1 cellular context compared by ENCODE assay signal in the genomic region with DNA sequence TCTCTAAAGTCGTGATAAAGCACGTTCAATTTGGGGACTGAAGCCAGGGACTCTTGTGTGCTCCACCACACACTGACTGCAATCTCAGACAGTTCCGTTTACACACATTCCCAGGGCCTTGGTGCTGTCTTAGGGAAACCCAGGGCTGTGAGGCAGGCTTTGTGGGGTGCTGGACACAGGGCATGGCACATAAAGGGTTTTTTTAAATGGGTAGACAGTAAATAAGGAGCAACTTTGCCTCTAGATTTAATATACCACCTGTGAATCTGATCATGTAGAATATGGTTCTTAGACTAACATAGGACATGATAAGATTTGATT.
TF ChIP-seq lines count a peak whose summit lies in the region.

No MANE protein-coding gene starts in this region.

TF ChIP-seq in HepG2, 621 proteins besides CTCF, POLR2A, EP300 and RAD21:
- TF ChIP-seq NONO (IDR thresholded peaks at IDR 0.05) (no peak), NONO (CRISPR knock-in tag; conservative IDR thresholded peaks at IDR 0.05) (0 out of 2 replicates have a peak, but pooled peaks have one; percentile 26), NFKB2 (CRISPR knock-in tag; IDR thresholded peaks at IDR 0.05; ENCODE audit: borderline replicate concordance) (no peak), ZNF33B (CRISPR knock-in tag; IDR thresholded peaks at IDR 0.05) (0 out of 2 replicates have a peak, but pooled peaks have one; percentile 12)
- TF ChIP-seq, protein P1, sequence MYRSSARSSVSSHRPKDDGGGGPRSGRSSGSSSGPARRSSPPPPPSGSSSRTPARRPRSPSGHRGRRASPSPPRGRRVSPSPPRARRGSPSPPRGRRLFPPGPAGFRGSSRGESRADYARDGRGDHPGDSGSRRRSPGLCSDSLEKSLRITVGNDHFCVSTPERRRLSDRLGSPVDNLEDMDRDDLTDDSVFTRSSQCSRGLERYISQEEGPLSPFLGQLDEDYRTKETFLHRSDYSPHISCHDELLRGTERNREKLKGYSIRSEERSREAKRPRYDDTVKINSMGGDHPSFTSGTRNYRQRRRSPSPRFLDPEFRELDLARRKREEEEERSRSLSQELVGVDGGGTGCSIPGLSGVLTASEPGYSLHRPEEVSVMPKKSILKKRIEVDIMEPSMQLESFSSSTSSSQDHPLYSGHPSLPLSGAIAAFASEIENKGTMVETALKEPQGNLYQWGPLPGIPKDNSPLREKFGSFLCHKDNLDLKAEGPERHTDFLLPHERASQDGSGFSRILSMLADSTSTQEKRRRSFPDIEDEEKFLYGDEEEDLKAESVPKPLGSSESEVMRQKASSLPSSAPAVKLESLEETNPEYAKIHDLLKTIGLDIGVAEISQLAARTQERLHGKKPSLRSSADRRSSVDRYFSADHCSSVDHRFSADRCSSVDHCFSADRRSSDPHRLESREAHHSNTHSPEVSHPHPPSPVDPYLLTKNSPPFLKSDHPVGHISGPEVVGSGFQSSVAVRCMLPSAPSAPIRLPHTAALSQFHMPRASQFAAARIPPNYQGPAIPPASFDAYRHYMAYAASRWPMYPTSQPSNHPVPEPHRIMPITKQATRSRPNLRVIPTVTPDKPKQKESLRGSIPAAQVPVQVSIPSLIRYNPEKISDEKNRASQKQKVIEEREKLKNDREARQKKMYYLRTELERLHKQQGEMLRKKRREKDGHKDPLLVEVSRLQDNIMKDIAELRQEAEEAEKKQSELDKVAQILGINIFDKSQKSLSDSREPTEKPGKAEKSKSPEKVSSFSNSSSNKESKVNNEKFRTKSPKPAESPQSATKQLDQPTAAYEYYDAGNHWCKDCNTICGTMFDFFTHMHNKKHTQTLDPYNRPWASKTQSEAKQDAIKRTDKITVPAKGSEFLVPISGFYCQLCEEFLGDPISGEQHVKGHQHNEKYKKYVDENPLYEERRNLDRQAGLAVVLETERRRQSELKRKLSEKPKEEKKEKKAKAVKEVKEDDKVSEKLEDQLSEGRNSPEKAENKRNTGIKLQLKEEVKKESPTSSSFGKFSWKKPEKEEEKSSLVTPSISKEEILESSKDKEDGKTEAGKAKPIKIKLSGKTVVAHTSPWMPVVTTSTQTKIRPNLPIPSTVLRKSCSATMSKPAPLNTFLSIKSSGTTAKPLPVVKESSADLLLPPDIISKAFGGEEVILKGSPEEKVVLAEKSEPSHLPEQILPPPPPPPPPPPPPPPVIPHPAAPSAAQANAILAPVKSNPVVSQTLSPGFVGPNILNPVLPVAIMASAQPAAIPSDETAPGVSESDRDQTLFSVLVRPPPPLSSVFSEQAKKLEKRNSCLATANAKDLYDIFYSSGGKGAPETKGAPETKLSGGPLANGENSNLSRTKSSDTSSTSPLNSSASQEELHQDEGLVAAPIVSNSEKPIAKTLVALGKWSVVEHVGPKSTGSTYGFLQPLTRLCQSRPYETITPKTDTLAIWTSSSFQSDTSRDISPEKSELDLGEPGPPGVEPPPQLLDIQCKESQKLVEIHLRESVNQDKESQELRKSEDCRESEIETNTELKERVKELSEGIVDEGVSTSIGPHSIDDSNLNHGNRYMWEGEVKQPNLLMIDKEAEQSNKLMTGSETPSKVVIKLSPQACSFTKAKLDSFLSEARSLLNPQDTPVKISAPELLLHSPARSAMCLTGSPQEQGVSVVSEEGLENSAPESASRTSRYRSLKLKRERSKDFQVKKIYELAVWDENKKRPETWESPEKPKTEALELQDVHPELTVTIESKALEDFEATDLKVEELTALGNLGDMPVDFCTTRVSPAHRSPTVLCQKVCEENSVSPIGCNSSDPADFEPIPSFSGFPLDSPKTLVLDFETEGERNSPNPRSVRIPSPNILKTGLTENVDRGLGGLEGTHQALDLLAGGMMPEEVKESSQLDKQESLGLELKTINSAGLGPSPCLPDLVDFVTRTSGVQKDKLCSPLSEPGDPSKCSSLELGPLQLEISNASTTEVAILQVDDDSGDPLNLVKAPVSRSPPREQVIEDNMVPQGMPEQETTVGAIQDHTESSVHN (CRISPR knock-in tag; IDR thresholded peaks at IDR 0.05): peak; percentile 38; the same call in 1 of the 2 replicates
